11 cellular contexts compared by ENCODE assay signal in genomic region chr5:142287973-142288313, GRCh38.
DNase-seq lines count a peak whose midpoint lies in the region; ATAC-seq and TF ChIP-seq lines count a peak whose summit lies in the region.
"Had no signal": no experiment of that assay in that cellular context is flagged by ENCODE, and none has a peak within 500 bp of the region (broad histone marks: within the 10 kb centered on the region; RNA-seq: fewer than 3 reads in every experiment).

No MANE protein-coding gene starts in this region.

- peak overlapping the region; percentile 58 to 84 (median 77) for H3K27ac Mint-ChIP-seq in nephron

- ATAC-seq in GM18870 (IDR thresholded peaks at IDR 0.05; ENCODE audit: unreplicated experiment) (peak; percentile 59), GM21737 (IDR thresholded peaks at IDR 0.05; ENCODE audit: unreplicated experiment) (peak; percentile 54), HG03460 (IDR thresholded peaks at IDR 0.05; ENCODE audit: unreplicated experiment) (peak; percentile 67), HG03442 (IDR thresholded peaks at IDR 0.05; ENCODE audit: unreplicated experiment) (no peak)
- ATAC-seq: sciatic nerve had no signal

- no peaks in the 10 kb centered on the region for H3K36me3 Mint-ChIP-seq in nephron (ENCODE audit: low read depth)

- DNase-seq in SHP77 treated with DMSO at 0.1 percent for 48 hours (lab: John Stamatoyannopoulos, UW) (no peak), OCI-M1 (lab: John Stamatoyannopoulos, UW) (no peak), COR-L47 (lab: John Stamatoyannopoulos, UW) (no peak)
- DNase-seq: NCI-H2227 treated with DMSO at 0.1 percent for 48 hours, thyroid gland had no signal

- no peaks in the 10 kb centered on the region for H3K9me3 Mint-ChIP-seq in nephron

- no peak for TF ChIP-seq CTCF in nephron (IDR thresholded peaks at IDR 0.05; ENCODE audit: unreplicated experiment in 3 of 3)

- H3K27me3 Mint-ChIP-seq in nephron (ENCODE audit: low read depth): no peaks in the 10 kb centered on the region

- no peak overlapping the region for H3K4me3 Mint-ChIP-seq in nephron

- H3K4me1 Mint-ChIP-seq in nephron: peaks cover 29% of the 10 kb centered on the region
